ENCODE assay signal across 1 cellular context in genomic region chr1:229063154-229063553, GRCh38.
TF ChIP-seq lines count a peak whose summit lies in the region.

No MANE protein-coding gene starts in this region.

TF ChIP-seq in neural cell, 6 proteins besides CTCF, POLR2A, EP300 and RAD21 (continued from another document):
- TF ChIP-seq POLR2AphosphoS5 (IDR thresholded peaks at IDR 0.05) (no peak), SMC3 (conservative IDR thresholded peaks at IDR 0.05; ENCODE audit: poor library complexity) (no peak)
